In genomic region chr7:105112440-105113418, GRCh38 we compare ENCODE assay signal across 10 cellular contexts.
A peak's percentile ranks its signal among the peaks of the same experiment; 100 is the strongest.
DNase-seq lines count a peak whose midpoint lies in the region; ATAC-seq and TF ChIP-seq lines count a peak whose summit lies in the region.
"Had no signal": no experiment of that assay in that cellular context is flagged by ENCODE, and none has a peak within 500 bp of the region (broad histone marks: within the 10 kb centered on the region; RNA-seq: fewer than 3 reads in every experiment).

No MANE protein-coding gene starts in this region.

- peaks cover 5% of the 10 kb centered on the region for H3K27me3 Mint-ChIP-seq in brain
- H3K27me3 Mint-ChIP-seq in mesothelial cell of epicardium (ENCODE audit: low read depth) = no peaks in the 10 kb centered on the region

- peak in 2 of 4 donors; percentile 28 to 68 for TF ChIP-seq EP300 in upper lobe of left lung (IDR thresholded peaks at IDR 0.05)

- H3K36me3 Mint-ChIP-seq in brain (peaks cover 68% of the 10 kb centered on the region), mesothelial cell of epicardium (peaks cover 29% of the 10 kb centered on the region)

- H3K9me3 ChIP-seq in left ventricle myocardium inferior (replicated peaks) (no peaks in the 10 kb centered on the region), upper lobe of left lung (no peaks in the 10 kb centered on the region)

- WGBS in upper lobe of left lung, 2 donors = 74 to 75% methylated on average over 11 of the region's 11 CpGs
- 82% methylated on average over 11 of the region's 11 CpGs for WGBS in lower leg skin, 2 donors

- H3K4me3 ChIP-seq in left ventricle myocardium inferior (no peak overlapping the region), upper lobe of left lung (no peak overlapping the region), lower leg skin (ENCODE audit: low read depth, poor library complexity, severe bottlenecking) (no peak overlapping the region)

- no peaks in the 10 kb centered on the region for H3K9me3 Mint-ChIP-seq in brain
- no peaks in the 10 kb centered on the region for H3K9me3 Mint-ChIP-seq in mesothelial cell of epicardium

- H3K36me3 ChIP-seq in left ventricle myocardium inferior (peaks cover 91% of the 10 kb centered on the region), upper lobe of left lung (peaks cover 29 to 88% (median 52%) of the 10 kb centered on the region in 4 donors)

- H3K27ac ChIP-seq in left ventricle myocardium inferior (replicated peaks) (no peak overlapping the region), upper lobe of left lung (peak overlapping the region in 3 of 4 donors; percentile 7 to 60 (median 44))

- H3K4me3 Mint-ChIP-seq in brain (no peak overlapping the region), mesothelial cell of epicardium (no peak overlapping the region)

- no peaks in the 10 kb centered on the region for H3K4me1 ChIP-seq in left ventricle myocardium inferior
- peaks cover 12 to 35% (median 14%) of the 10 kb centered on the region in 4 donors for H3K4me1 ChIP-seq in upper lobe of left lung

- no peak for TF ChIP-seq POLR2A in upper lobe of left lung (IDR thresholded peaks at IDR 0.05)
- TF ChIP-seq POLR2A in lower leg skin (IDR thresholded peaks at IDR 0.05) = no peak

- no peak for TF ChIP-seq CTCF in left ventricle myocardium inferior (IDR thresholded peaks at IDR 0.05; ENCODE audit: borderline replicate concordance)
- no peak for TF ChIP-seq CTCF in brain (conservative IDR thresholded peaks at IDR 0.05)
- no peak for TF ChIP-seq CTCF in mesothelial cell of epicardium (IDR thresholded peaks at IDR 0.05; ENCODE audit: unreplicated experiment)
- no peak for TF ChIP-seq CTCF in upper lobe of left lung (IDR thresholded peaks at IDR 0.05)
- TF ChIP-seq CTCF in lower leg skin (IDR thresholded peaks at IDR 0.05) = no peak

- ATAC-seq in Right ventricle myocardium inferior (peak; percentile 38), upper lobe of left lung (ENCODE audit: low FRiP score in 2 of 2) (peak; percentile 58 to 71), HG03280 (IDR thresholded peaks at IDR 0.05; ENCODE audit: unreplicated experiment) (no peak)

- H3K27ac Mint-ChIP-seq in brain (peak overlapping the region in 4 of 5 experiments; percentile 1 to 80 (median 54)), mesothelial cell of epicardium (peak overlapping the region; percentile 36)

- H3K27me3 ChIP-seq in left ventricle myocardium inferior (ENCODE audit: low read depth) = no peaks in the 10 kb centered on the region
- no peaks in the 10 kb centered on the region for H3K27me3 ChIP-seq in upper lobe of left lung

- H3K4me1 Mint-ChIP-seq in brain (no peaks in the 10 kb centered on the region), mesothelial cell of epicardium (no peaks in the 10 kb centered on the region)

- intact Hi-C loops in Right ventricle myocardium inferior (cut with DNase I) (no loop called here), left ventricle myocardium inferior (cut with micrococcal nuclease) (no loop called here), lower leg skin (cut with DNase I; ENCODE audit: low total_unique reads) (no loop called here)

- DNase-seq in Right ventricle myocardium inferior (ENCODE audit: missing footprints) (no peak), left ventricle myocardium inferior (no peak), mesothelial cell of epicardium (ENCODE audit: low spot score in 2 of 2, unreplicated experiment in 2 of 2) (no peak), upper lobe of left lung (peak in 1 of 2 donors; percentile 78), lower leg skin (ENCODE audit: low spot score in 2 of 2) (no peak), NOMO-1 treated with DMSO at 0.1 percent for 48 hours (lab: John Stamatoyannopoulos, UW; ENCODE audit: unreplicated experiment) (no peak)
- DNase-seq: activated CD4-positive, alpha-beta T cell treated with anti-CD3 and anti-CD28 coated beads, Interleukin-2, amount 50 U/mL, for 48 hours; AML-193 had no signal
